Comparison of ENCODE assay signal across 2 cellular contexts in the genomic region with DNA sequence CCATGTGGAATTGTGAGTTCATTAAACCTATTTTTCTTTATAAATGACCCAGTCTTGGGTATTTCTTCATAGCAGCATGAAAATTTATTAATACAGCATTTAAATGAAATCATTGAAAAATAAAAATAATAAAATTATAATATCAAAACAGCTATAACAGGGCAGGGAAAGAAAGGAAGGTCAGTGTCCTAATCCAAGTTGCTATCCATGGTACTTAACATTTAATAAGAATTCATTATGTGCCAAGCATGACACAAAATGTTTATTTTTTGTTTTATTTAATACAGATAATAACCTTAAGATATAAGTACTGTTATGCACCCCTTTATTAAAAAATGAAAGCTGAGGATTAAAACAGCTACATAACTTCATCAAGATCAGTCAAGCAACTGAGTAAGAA.
A peak's percentile ranks its signal among the peaks of the same experiment; 100 is the strongest.
TF ChIP-seq lines count a peak whose summit lies in the region.

No MANE protein-coding gene starts in this region.

TF ChIP-seq in GM23338, 12 proteins besides CTCF, POLR2A, EP300 and RAD21:
- TF ChIP-seq, protein P1, sequence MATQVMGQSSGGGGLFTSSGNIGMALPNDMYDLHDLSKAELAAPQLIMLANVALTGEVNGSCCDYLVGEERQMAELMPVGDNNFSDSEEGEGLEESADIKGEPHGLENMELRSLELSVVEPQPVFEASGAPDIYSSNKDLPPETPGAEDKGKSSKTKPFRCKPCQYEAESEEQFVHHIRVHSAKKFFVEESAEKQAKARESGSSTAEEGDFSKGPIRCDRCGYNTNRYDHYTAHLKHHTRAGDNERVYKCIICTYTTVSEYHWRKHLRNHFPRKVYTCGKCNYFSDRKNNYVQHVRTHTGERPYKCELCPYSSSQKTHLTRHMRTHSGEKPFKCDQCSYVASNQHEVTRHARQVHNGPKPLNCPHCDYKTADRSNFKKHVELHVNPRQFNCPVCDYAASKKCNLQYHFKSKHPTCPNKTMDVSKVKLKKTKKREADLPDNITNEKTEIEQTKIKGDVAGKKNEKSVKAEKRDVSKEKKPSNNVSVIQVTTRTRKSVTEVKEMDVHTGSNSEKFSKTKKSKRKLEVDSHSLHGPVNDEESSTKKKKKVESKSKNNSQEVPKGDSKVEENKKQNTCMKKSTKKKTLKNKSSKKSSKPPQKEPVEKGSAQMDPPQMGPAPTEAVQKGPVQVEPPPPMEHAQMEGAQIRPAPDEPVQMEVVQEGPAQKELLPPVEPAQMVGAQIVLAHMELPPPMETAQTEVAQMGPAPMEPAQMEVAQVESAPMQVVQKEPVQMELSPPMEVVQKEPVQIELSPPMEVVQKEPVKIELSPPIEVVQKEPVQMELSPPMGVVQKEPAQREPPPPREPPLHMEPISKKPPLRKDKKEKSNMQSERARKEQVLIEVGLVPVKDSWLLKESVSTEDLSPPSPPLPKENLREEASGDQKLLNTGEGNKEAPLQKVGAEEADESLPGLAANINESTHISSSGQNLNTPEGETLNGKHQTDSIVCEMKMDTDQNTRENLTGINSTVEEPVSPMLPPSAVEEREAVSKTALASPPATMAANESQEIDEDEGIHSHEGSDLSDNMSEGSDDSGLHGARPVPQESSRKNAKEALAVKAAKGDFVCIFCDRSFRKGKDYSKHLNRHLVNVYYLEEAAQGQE (IDR thresholded peaks at IDR 0.05; ENCODE audit: unreplicated experiment), result peak; percentile 56
- TF ChIP-seq POLR2AphosphoS5 (IDR thresholded peaks at IDR 0.05; ENCODE audit: low read depth), result no peak
- TF ChIP-seq, protein P2, sequence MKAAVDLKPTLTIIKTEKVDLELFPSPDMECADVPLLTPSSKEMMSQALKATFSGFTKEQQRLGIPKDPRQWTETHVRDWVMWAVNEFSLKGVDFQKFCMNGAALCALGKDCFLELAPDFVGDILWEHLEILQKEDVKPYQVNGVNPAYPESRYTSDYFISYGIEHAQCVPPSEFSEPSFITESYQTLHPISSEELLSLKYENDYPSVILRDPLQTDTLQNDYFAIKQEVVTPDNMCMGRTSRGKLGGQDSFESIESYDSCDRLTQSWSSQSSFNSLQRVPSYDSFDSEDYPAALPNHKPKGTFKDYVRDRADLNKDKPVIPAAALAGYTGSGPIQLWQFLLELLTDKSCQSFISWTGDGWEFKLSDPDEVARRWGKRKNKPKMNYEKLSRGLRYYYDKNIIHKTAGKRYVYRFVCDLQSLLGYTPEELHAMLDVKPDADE (IDR thresholded peaks at IDR 0.05), result no peak

TF ChIP-seq in HCT116, 20 proteins besides CTCF, POLR2A, EP300 and RAD21 (continued from another document):
- TF ChIP-seq, protein P1 (IDR thresholded peaks at IDR 0.05; ENCODE audit: low read depth), result peak; percentile 36
TF ChIP-seq in HCT116: peak in this region for 1.
